Comparison of ENCODE assay signal across 23 cellular contexts in the genomic region with DNA sequence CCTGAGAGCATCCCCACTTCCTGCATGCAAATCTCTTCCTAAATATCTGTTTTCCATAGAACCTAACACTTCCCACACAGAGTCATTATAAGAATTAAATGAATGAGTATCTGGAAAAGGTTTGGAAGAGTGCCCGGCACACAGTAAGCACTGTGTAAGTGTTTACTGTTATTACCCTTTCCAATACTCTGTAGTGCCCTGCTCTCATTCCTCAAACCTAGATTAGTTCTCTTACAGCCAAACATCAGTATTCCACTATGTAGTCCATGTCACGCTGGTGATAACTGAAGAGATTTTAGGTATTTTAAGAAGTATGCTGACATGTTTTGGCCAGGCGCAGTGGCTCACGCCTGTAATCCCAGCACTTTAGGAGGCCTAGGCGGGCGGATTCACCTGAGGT.
"Had no signal": no experiment of that assay in that cellular context is flagged by ENCODE, and none has a peak within 500 bp of the region (broad histone marks: within the 10 kb centered on the region; RNA-seq: fewer than 3 reads in every experiment).

No MANE protein-coding gene starts in this region.

- DNase-seq: dermis blood vessel endothelial cell; dorsolateral prefrontal cortex; effector CD4-positive, alpha-beta T cell; effector memory CD4-positive, alpha-beta T cell; foreskin keratinocyte; heart left ventricle; hypothalamus; immature natural killer cell; islet precursor cell; kidney; kidney glomerular epithelial cell; left colon; left ventricle myocardium superior; mammary epithelial cell; mesendoderm; midbrain; naive thymus-derived CD4-positive, alpha-beta T cell had no signal

- H3K27ac ChIP-seq: coronary artery, dorsolateral prefrontal cortex, esophagus muscularis mucosa, foreskin keratinocyte, gastroesophageal sphincter, heart left ventricle, hepatocyte had no signal

- H3K36me3 ChIP-seq: esophagus muscularis mucosa, gastroesophageal sphincter, heart left ventricle had no signal

- H3K9me3 ChIP-seq: esophagus muscularis mucosa, gastroesophageal sphincter had no signal

- H3K27me3 ChIP-seq: foreskin keratinocyte had no signal

- H3K4me3 ChIP-seq: coronary artery, dorsolateral prefrontal cortex, esophagus muscularis mucosa, gastroesophageal sphincter, heart left ventricle, hepatocyte, lung had no signal

- ATAC-seq: foreskin keratinocyte; gastroesophageal sphincter; heart left ventricle; left colon; left lobe of liver; left ventricle myocardium superior; naive thymus-derived CD4-positive, alpha-beta T cell had no signal

- H3K4me1 ChIP-seq: esophagus muscularis mucosa, gastroesophageal sphincter, heart left ventricle had no signal
